14 cellular contexts compared by ENCODE assay signal in genomic region chr1:58754056-58754613, GRCh38. TPM values are rescaled to one million over a fixed set of nuclear protein-coding genes. Genes with fewer than 3 reads are reported as not detected.
DNase-seq lines count a peak whose midpoint lies in the region; ATAC-seq and TF ChIP-seq lines count a peak whose summit lies in the region.
"Had no signal": no experiment of that assay in that cellular context is flagged by ENCODE, and none has a peak within 500 bp of the region (broad histone marks: within the 10 kb centered on the region; RNA-seq: fewer than 3 reads in every experiment).

No MANE protein-coding gene starts in this region.

- no peaks in the 10 kb centered on the region for H4K20me1 ChIP-seq in PC-3 (ENCODE audit: low read length)

- peaks cover 41% of the 10 kb centered on the region for H3K4me1 ChIP-seq in PC-3 (ENCODE audit: insufficient read depth, low read length)
- peaks cover 0 to 4% of the 10 kb centered on the region in 2 donors for H3K4me1 ChIP-seq in breast epithelium
- H3K4me1 ChIP-seq in psoas muscle: peaks cover 25% of the 10 kb centered on the region
- peaks cover 0 to 43% (median 10%) of the 10 kb centered on the region in 3 donors for H3K4me1 ChIP-seq in gastroesophageal sphincter

- intact Hi-C loops in PC-3 (cut with micrococcal nuclease) (no loop called here), breast epithelium (cut with DNase I; ENCODE audit: low total_unique reads) (no loop called here), psoas muscle (cut with DNase I) (no loop called here)

- no peaks in the 10 kb centered on the region for H3K79me2 ChIP-seq in PC-3 (ENCODE audit: low read length)

- H2AFZ ChIP-seq in PC-3 (ENCODE audit: low read length): no peak overlapping the region

- H3F3A ChIP-seq in PC-3 (ENCODE audit: low read length, unreplicated experiment): peaks cover 13% of the 10 kb centered on the region

- H3K27ac ChIP-seq in PC-3 (ENCODE audit: low read length) (peak overlapping the region; percentile 87), breast epithelium (peak overlapping the region; percentile 66 to 78), psoas muscle (peak overlapping the region; percentile 17), gastroesophageal sphincter (peak overlapping the region in 2 of 4 donors; percentile 74 to 75)
- H3K27ac ChIP-seq: 22Rv1, cardiac muscle cell had no signal

- no peaks in the 10 kb centered on the region for H3K9me2 ChIP-seq in PC-3 (replicated peaks; ENCODE audit: low read length)

- POLR2A ChIA-PET in PC-3 (lab: Charles Lee; ENCODE audit: unreplicated experiment): no interaction called here

- H3K36me3 ChIP-seq in PC-3 (ENCODE audit: low read depth, low read length) (no peaks in the 10 kb centered on the region), breast epithelium (no peaks in the 10 kb centered on the region), psoas muscle (ENCODE audit: insufficient read depth in 1 of 2, low read depth in 1 of 2) (no peaks in the 10 kb centered on the region), gastroesophageal sphincter (no peaks in the 10 kb centered on the region)
- H3K36me3 ChIP-seq: cardiac muscle cell had no signal

- CTCF ChIA-PET in PC-3 (lab: Charles Lee): no interaction called here

- TF ChIP-seq POLR2A in breast epithelium (IDR thresholded peaks at IDR 0.05): no peak
- TF ChIP-seq POLR2A in gastroesophageal sphincter (IDR thresholded peaks at IDR 0.05): no peak
- no peak for TF ChIP-seq POLR2A in GM18505 (IDR thresholded peaks at IDR 0.05; ENCODE audit: borderline replicate concordance, extremely low read depth, insufficient read depth, insufficient read length)

- 92 to 97% (median 94%) methylated on average over 3 of the region's 3 CpGs for WGBS in psoas muscle, 3 donors
- WGBS in gastroesophageal sphincter (ENCODE audit: low coverage in 1 of 2), 2 donors: 87 to 100% methylated on average over 2 to 3 of the region's 3 CpGs

- no peak for TF ChIP-seq EP300 in gastroesophageal sphincter (IDR thresholded peaks at IDR 0.05)

- no peaks in the 10 kb centered on the region for H3K9me3 ChIP-seq in PC-3 (ENCODE audit: low read length)
- no peaks in the 10 kb centered on the region for H3K9me3 ChIP-seq in breast epithelium
- H3K9me3 ChIP-seq in psoas muscle: no peaks in the 10 kb centered on the region
- H3K9me3 ChIP-seq in gastroesophageal sphincter: no peaks in the 10 kb centered on the region

- TF ChIP-seq CTCF in PC-3 (conservative IDR thresholded peaks at IDR 0.05; ENCODE audit: low read depth, low read length) (no peak), breast epithelium (IDR thresholded peaks at IDR 0.05) (no peak), psoas muscle (IDR thresholded peaks at IDR 0.05) (no peak), gastroesophageal sphincter (IDR thresholded peaks at IDR 0.05) (no peak)

- BruUV-seq in PC-3 (replicated peaks; lab: Mats Ljungman, UMichigan): no TSS peak

- H3K27me3 ChIP-seq in PC-3 (ENCODE audit: low read length): no peaks in the 10 kb centered on the region
- no peaks in the 10 kb centered on the region for H3K27me3 ChIP-seq in breast epithelium
- H3K27me3 ChIP-seq in psoas muscle (ENCODE audit: insufficient read depth in 3 of 3, low read length in 2 of 3): no peaks in the 10 kb centered on the region
- H3K27me3 ChIP-seq in gastroesophageal sphincter: no peaks in the 10 kb centered on the region
- H3K27me3 ChIP-seq: cardiac muscle cell had no signal

- no peak overlapping the region for H3K4me3 ChIP-seq in PC-3 (ENCODE audit: low read length)
- H3K4me3 ChIP-seq in breast epithelium: no peak overlapping the region
- no peak overlapping the region for H3K4me3 ChIP-seq in psoas muscle
- no peak overlapping the region for H3K4me3 ChIP-seq in gastroesophageal sphincter
- H3K4me3 ChIP-seq: cardiac muscle cell, GM12878 had no signal

- H3K4me2 ChIP-seq in PC-3 (ENCODE audit: low read length): peak overlapping the region; percentile 66; the same call in 1 of the 2 replicates

- no peak for ATAC-seq in PC-3
- ATAC-seq in psoas muscle: no peak
- ATAC-seq in gastroesophageal sphincter: no peak
- ATAC-seq in GM21737 (IDR thresholded peaks at IDR 0.05; ENCODE audit: unreplicated experiment): no peak
- ATAC-seq in GM18505 (IDR thresholded peaks at IDR 0.05; ENCODE audit: unreplicated experiment): no peak
- ATAC-seq: GM12878 had no signal

- peak overlapping the region; percentile 40; the same call in 1 of the 2 replicates for H3K9ac ChIP-seq in PC-3 (ENCODE audit: low read length)

- DNase-seq in DMS53 (lab: John Stamatoyannopoulos, UW) (peak; percentile 25), DMS53 treated with DMSO at 0.1 percent for 48 hours (lab: John Stamatoyannopoulos, UW; ENCODE audit: unreplicated experiment) (no peak), PC-3 (peak; percentile 57), breast epithelium (ENCODE audit: low spot score in 2 of 2) (no peak), psoas muscle (no peak)
- DNase-seq: activated T-cell treated with anti-CD3 and anti-CD28 coated beads for 4 hours, right cardiac atrium, substantia nigra had no signal

RNA-seq across cellular contexts. Expression of gene JUN, which starts 29.7 kb away (rescaled TPM):
- 73.6 and 95.1 TPM in 2 replicates for total RNA-seq in PC-3 (2014; rRNA removed)
- 100 to 1,000 TPM; 119 to 880 (median 379) TPM for total RNA-seq in breast epithelium
- 100 to 1,000 TPM in 3 of 4 donors, 10 to 100 TPM in 1; 93.8 to 213 (median 164) TPM for total RNA-seq in psoas muscle
- 100 to 1,000 TPM in 1 of 3 donors, 10 to 100 TPM in 2; 40.1 to 137 (median 60.0) TPM for polyA plus RNA-seq in psoas muscle
- total RNA-seq in gastroesophageal sphincter: 100 to 1,000 TPM; 102 to 145 (median 105) TPM

RNA-seq across cellular contexts. Expression of gene MYSM1, which starts 54.3 kb away (rescaled TPM):
- total RNA-seq in PC-3 (2014; rRNA removed) (18.3 and 26.1 TPM in 2 replicates), breast epithelium (10 to 100 TPM; 24.8 to 54.0 (median 52.4) TPM), psoas muscle (10 to 100 TPM in 3 of 4 donors, 1 to 10 TPM in 1; 9.7 to 21.6 (median 14.3) TPM), gastroesophageal sphincter (10 to 100 TPM in 3 of 4 donors, 1 to 10 TPM in 1; 8.5 to 26.5 (median 15.9) TPM)
- 1 to 10 TPM; 3.8 to 6.2 (median 6.1) TPM for polyA plus RNA-seq in psoas muscle

Comparison
In these comparisons a context has a peak if more than half of its experiments do, and no peak if none do; other contexts are left out.
1. DNase-seq: peak in DMS53 (single experiment) and PC-3 (single experiment); none in DMS53 treated with DMSO at 0.1 percent for 48 hours (single experiment), breast epithelium (0 of 2) and psoas muscle (0 of 2).